1 cellular context compared by ENCODE assay signal in the genomic region with DNA sequence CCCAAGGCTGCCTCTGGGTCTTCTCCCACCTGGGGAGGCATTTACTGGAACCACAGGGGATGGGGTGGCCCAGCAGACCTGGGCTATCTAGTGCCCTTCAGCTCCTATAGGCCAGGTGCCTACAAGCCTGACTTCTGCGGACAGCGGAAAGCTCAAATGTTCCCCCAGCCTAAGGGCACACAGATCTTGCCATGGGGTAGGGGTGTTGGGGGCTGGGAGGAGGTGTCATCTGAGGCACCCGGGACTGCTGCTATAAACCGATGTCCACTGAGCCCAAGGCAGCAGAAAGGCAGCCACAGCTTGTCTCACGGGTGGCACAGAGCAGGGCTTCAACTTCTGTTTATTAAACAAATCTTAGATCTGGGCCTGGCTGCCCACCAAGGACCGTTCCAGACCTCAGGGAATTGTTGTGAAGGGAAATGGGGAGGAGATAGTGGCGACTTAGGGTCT.
TF ChIP-seq lines count a peak whose summit lies in the region.

No MANE protein-coding gene starts in this region.

TF ChIP-seq in A549, 52 proteins besides CTCF, POLR2A, EP300 and RAD21 (continued from another document):
- TF ChIP-seq EHMT2 (IDR thresholded peaks at IDR 0.05; ENCODE audit: low read depth): no peak
